In the genomic region with DNA sequence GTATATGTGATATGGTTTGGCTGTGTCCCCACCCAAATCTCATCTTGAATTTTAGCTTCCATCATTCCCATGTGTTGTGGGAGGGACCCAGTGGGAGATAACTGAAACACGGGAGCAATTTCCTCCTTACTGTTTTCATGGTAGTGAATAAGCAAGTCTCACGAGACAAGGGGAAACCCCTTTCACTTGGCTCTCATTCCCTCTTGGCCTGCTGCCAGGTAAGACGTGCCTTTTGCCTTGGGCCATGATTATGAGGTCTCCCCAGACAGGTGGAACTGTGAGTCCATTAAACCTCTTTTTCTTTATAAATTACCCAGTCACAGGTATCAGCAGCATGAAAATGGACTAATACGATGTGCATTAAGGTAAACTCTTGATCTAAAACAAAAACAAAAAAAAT, we compare ENCODE assay signal across 10 cellular contexts.
DNase-seq lines count a peak whose midpoint lies in the region; ATAC-seq, FAIRE-seq and TF ChIP-seq lines count a peak whose summit lies in the region.
"Had no signal": no experiment of that assay in that cellular context is flagged by ENCODE, and none has a peak within 500 bp of the region (broad histone marks: within the 10 kb centered on the region; RNA-seq: fewer than 3 reads in every experiment).

No MANE protein-coding gene starts in this region.

- TF ChIP-seq CTCF in bronchial epithelial cell (IDR thresholded peaks at IDR 0.05; ENCODE audit: insufficient read depth, low read length, severe bottlenecking) (no peak), upper lobe of right lung (IDR thresholded peaks at IDR 0.05) (no peak), HFFc6 (IDR thresholded peaks at IDR 0.05) (no peak)

- H3K27ac ChIP-seq in upper lobe of right lung: no peak overlapping the region

- peaks cover 4% of the 10 kb centered on the region for H3K4me1 ChIP-seq in upper lobe of right lung

- no peak overlapping the region for H3K27ac Mint-ChIP-seq in HFFc6
- H3K27ac Mint-ChIP-seq: B cell had no signal

- peaks cover 1% of the 10 kb centered on the region; the same call in 1 of the 2 replicates for H3K27me3 Mint-ChIP-seq in HFFc6 (ENCODE audit: insufficient read depth)
- H3K27me3 Mint-ChIP-seq: B cell had no signal

- no peaks in the 10 kb centered on the region for H3K36me3 ChIP-seq in bronchial epithelial cell (ENCODE audit: control insufficient read depth, insufficient read depth, low read length)
- no peaks in the 10 kb centered on the region for H3K36me3 ChIP-seq in upper lobe of right lung

- H3K36me3 Mint-ChIP-seq in HFFc6 (ENCODE audit: low read depth): no peaks in the 10 kb centered on the region

- ATAC-seq in upper lobe of right lung (no peak), GM19467 (IDR thresholded peaks at IDR 0.05; ENCODE audit: unreplicated experiment) (no peak)

- peak; percentile 21 to 32 for DNase-seq in activated CD4-positive, alpha-beta T cell treated with anti-CD3 and anti-CD28 coated beads for 4 hours
- DNase-seq in activated CD4-positive, alpha-beta T cell treated with anti-CD3 and anti-CD28 coated beads for 1 hour: no peak
- DNase-seq in NCI-H2081 treated with DMSO at 0.1 percent for 48 hours (lab: John Stamatoyannopoulos, UW) (peak; percentile 19), bronchial epithelial cell (ENCODE audit: low read depth) (peak; percentile 52), upper lobe of right lung (no peak), HFFc6 (no peak)
- peak; percentile 33 to 35 for DNase-seq in stimulated activated CD4-positive, alpha-beta T cell treated with anti-CD3 and anti-CD28 coated beads, Interleukin-2, amount 100 ng/mL, for 48 hours
- DNase-seq: cortex of kidney had no signal

- H3K9me3 Mint-ChIP-seq in HFFc6: peaks cover 8% of the 10 kb centered on the region

- H3K27me3 ChIP-seq in bronchial epithelial cell (ENCODE audit: control insufficient read depth, insufficient read depth, low read length): peaks cover 2% of the 10 kb centered on the region
- no peaks in the 10 kb centered on the region for H3K27me3 ChIP-seq in upper lobe of right lung

- intact Hi-C loops in upper lobe of right lung (cut with DNase I): no loop called here

- no peaks in the 10 kb centered on the region for H3K9me3 ChIP-seq in upper lobe of right lung

- FAIRE-seq in bronchial epithelial cell (lab: Jason Lieb, UNC): no peak

- H3K4me3 ChIP-seq in bronchial epithelial cell (ENCODE audit: low read depth, low read length): no peak overlapping the region
- no peak overlapping the region for H3K4me3 ChIP-seq in upper lobe of right lung

- no peaks in the 10 kb centered on the region for H3K4me1 Mint-ChIP-seq in HFFc6 (ENCODE audit: low read depth)

- H3K4me3 Mint-ChIP-seq in HFFc6: no peak overlapping the region
- H3K4me3 Mint-ChIP-seq: B cell had no signal

Comparison
In these comparisons a context has a peak if more than half of its experiments do, and no peak if none do; other contexts are left out.
1. DNase-seq: peak in activated CD4-positive, alpha-beta T cell treated with anti-CD3 and anti-CD28 coated beads for 4 hours (2 of 2), NCI-H2081 treated with DMSO at 0.1 percent for 48 hours (single experiment), bronchial epithelial cell (single experiment) and stimulated activated CD4-positive, alpha-beta T cell treated with anti-CD3 and anti-CD28 coated beads, Interleukin-2, amount 100 ng/mL, for 48 hours (2 of 2); none in activated CD4-positive, alpha-beta T cell treated with anti-CD3 and anti-CD28 coated beads for 1 hour (single experiment), upper lobe of right lung (single experiment) and HFFc6 (single experiment).